2 cellular contexts compared by ENCODE assay signal in genomic region chr10:104328916-104329710, GRCh38.
TF ChIP-seq lines count a peak whose summit lies in the region.

No MANE protein-coding gene starts in this region.

TF ChIP-seq in WTC11, 78 proteins besides CTCF, POLR2A, EP300 and RAD21:
- TF ChIP-seq ETV6 (CRISPR knock-in tag; IDR thresholded peaks at IDR 0.05) (no peak), ZBTB21 (CRISPR knock-in tag; IDR thresholded peaks at IDR 0.05; ENCODE audit: borderline replicate concordance) (0 out of 2 replicates have a peak, but pooled peaks have one; percentile 20), E2F4 (CRISPR knock-in tag; IDR thresholded peaks at IDR 0.05; ENCODE audit: borderline replicate concordance, low read depth) (no peak), GABPB1 (CRISPR knock-in tag; IDR thresholded peaks at IDR 0.05) (peak; percentile 93), FOXP4 (CRISPR knock-in tag; IDR thresholded peaks at IDR 0.05) (0 out of 2 replicates have a peak, but pooled peaks have one; percentile 54), ZNF423 (CRISPR knock-in tag; IDR thresholded peaks at IDR 0.05) (no peak)

TF ChIP-seq in HepG2, 621 proteins besides CTCF, POLR2A, EP300 and RAD21 (continues in another document):
- TF ChIP-seq MAX (IDR thresholded peaks at IDR 0.05), result 0 out of 2 replicates have a peak, but pooled peaks have one; percentile 15
- peak in 1 of 2 experiments; percentile 95; a peak in 2 of 4 replicates for TF ChIP-seq ATF4 (CRISPR knock-in tag; IDR thresholded peaks at IDR 0.05)
- 0 out of 2 replicates have a peak, but pooled peaks have one; percentile 11 for TF ChIP-seq PBX2 (CRISPR knock-in tag; IDR thresholded peaks at IDR 0.05)
- peak; percentile 39; the same call in 1 of the 2 replicates for TF ChIP-seq TFAP4 (IDR thresholded peaks at IDR 0.05; ENCODE audit: borderline replicate concordance, low read depth)
- TF ChIP-seq YEATS4 (CRISPR knock-in tag; IDR thresholded peaks at IDR 0.05; ENCODE audit: borderline replicate concordance), result no peak
- TF ChIP-seq HOMEZ (CRISPR knock-in tag; IDR thresholded peaks at IDR 0.05; ENCODE audit: low read depth), result no peak
- peak; percentile 77 for TF ChIP-seq ZNF646 (CRISPR knock-in tag; IDR thresholded peaks at IDR 0.05)
- peak; percentile 25; the same call in 1 of the 2 replicates for TF ChIP-seq ZFX (CRISPR knock-in tag; IDR thresholded peaks at IDR 0.05; ENCODE audit: low read depth)
- TF ChIP-seq ATF7 (IDR thresholded peaks at IDR 0.05), result peak; percentile 77
- no peak for TF ChIP-seq ATF7 (CRISPR knock-in tag; IDR thresholded peaks at IDR 0.05)
- no peak for TF ChIP-seq MAF1 (CRISPR knock-in tag; IDR thresholded peaks at IDR 0.05; ENCODE audit: borderline replicate concordance)
- peak; percentile 76 for TF ChIP-seq ZBTB33 (CRISPR knock-in tag; IDR thresholded peaks at IDR 0.05)
- peak; percentile 89 for TF ChIP-seq FOSL2 (CRISPR knock-in tag; IDR thresholded peaks at IDR 0.05)
- TF ChIP-seq ZNF687 (CRISPR knock-in tag; IDR thresholded peaks at IDR 0.05), result peak; percentile 29; the same call in 1 of the 2 replicates
- TF ChIP-seq CREB1 (IDR thresholded peaks at IDR 0.05), result peak; percentile 65
- no peak; the same call in 1 of the 2 replicates for TF ChIP-seq CREB1 (CRISPR knock-in tag; IDR thresholded peaks at IDR 0.05)
- no peak for TF ChIP-seq ZNF737 (CRISPR knock-in tag; IDR thresholded peaks at IDR 0.05; ENCODE audit: borderline replicate concordance)
- TF ChIP-seq ZNF580 (CRISPR knock-in tag; IDR thresholded peaks at IDR 0.05; ENCODE audit: borderline replicate concordance, low read depth), result no peak
- no peak for TF ChIP-seq ARID2 (CRISPR knock-in tag; IDR thresholded peaks at IDR 0.05; ENCODE audit: borderline replicate concordance)
- TF ChIP-seq ZBTB38 (CRISPR knock-in tag; IDR thresholded peaks at IDR 0.05), result peak; percentile 22; the same call in 1 of the 2 replicates
- TF ChIP-seq CBX5 (CRISPR knock-in tag; IDR thresholded peaks at IDR 0.05; ENCODE audit: borderline replicate concordance), result peak; percentile 56; the same call in 1 of the 2 replicates
- peak; percentile 86 for TF ChIP-seq ZBTB21 (CRISPR knock-in tag; IDR thresholded peaks at IDR 0.05)
- TF ChIP-seq CEBPG (CRISPR knock-in tag; IDR thresholded peaks at IDR 0.05), result peak; percentile 52; the same call in 1 of the 2 replicates
- TF ChIP-seq ZHX1 (CRISPR knock-in tag; IDR thresholded peaks at IDR 0.05; ENCODE audit: low read depth), result 0 out of 2 replicates have a peak, but pooled peaks have one; percentile 45
- no peak for TF ChIP-seq ELF4 (CRISPR knock-in tag; IDR thresholded peaks at IDR 0.05; ENCODE audit: borderline replicate concordance)
- TF ChIP-seq ZKSCAN1 (IDR thresholded peaks at IDR 0.05; ENCODE audit: low read length), result peak; percentile 83
